Comparison of ENCODE assay signal across 9 cellular contexts in genomic region chr1:7785108-7785507, GRCh38. TPM values are rescaled to one million over a fixed set of nuclear protein-coding genes. Genes with fewer than 3 reads are reported as not detected.
A peak's percentile ranks its signal among the peaks of the same experiment; 100 is the strongest.
DNase-seq lines count a peak whose midpoint lies in the region; ATAC-seq, FAIRE-seq and TF ChIP-seq lines count a peak whose summit lies in the region.
"Had no signal": no experiment of that assay in that cellular context is flagged by ENCODE, and none has a peak within 500 bp of the region (broad histone marks: within the 10 kb centered on the region; RNA-seq: fewer than 3 reads in every experiment).

No MANE protein-coding gene starts in this region.

- H3K36me3 ChIP-seq in HepG2 (replicated peaks in 1 of 2; ENCODE audit: control insufficient read depth in 1 of 2, insufficient read depth in 2 of 2, low read length in 2 of 2) (peaks cover 0 to 17% of the 10 kb centered on the region in 2 experiments; a peak in 1 of 5 replicates), testis (ENCODE audit: low read depth, missing control alignments) (no peaks in the 10 kb centered on the region)

- H3K4me1 ChIP-seq in HepG2 (ENCODE audit: insufficient read depth, low read length) = peaks cover 17% of the 10 kb centered on the region
- peaks cover 14% of the 10 kb centered on the region for H3K4me1 ChIP-seq in testis

- no peak for DNase-seq in activated T-cell treated with anti-CD3 and anti-CD28 coated beads, Interleukin-2, amount 50 U/mL, for 4 hours
- no peak for DNase-seq in activated T-cell treated with anti-CD3 and anti-CD28 coated beads, Interleukin-2, amount 50 U/mL, for 72 hours
- no peak for DNase-seq in activated naive CD8-positive, alpha-beta T cell treated with anti-CD3 and anti-CD28 coated beads, Interleukin-2, amount 10 ng/mL, durations not matched to agents 7 days and 5 days
- DNase-seq in HepG2 (ENCODE audit: low spot score) = no peak
- DNase-seq in testis = no peak
- DNase-seq in T-helper 9 cell = no peak
- DNase-seq: NCI-H2029 treated with DMSO at 0.1 percent for 48 hours had no signal

- TF ChIP-seq CTCF in HepG2 (CRISPR knock-in tag; IDR thresholded peaks at IDR 0.05) (no peak), testis (IDR thresholded peaks at IDR 0.05) (no peak)

- no peaks in the 10 kb centered on the region for H3K27me3 ChIP-seq in HepG2 (ENCODE audit: control insufficient read depth in 1 of 2, insufficient read depth in 2 of 2, low read length in 2 of 2)
- H3K27me3 ChIP-seq in testis = no peaks in the 10 kb centered on the region

- H3K4me3 ChIP-seq in HepG2 (replicated peaks in 1 of 3; ENCODE audit: insufficient read depth in 1 of 3, low read depth in 2 of 3, low read length in 3 of 3) (no peak overlapping the region), testis (peak overlapping the region; percentile 66 to 68)

- H2AFZ ChIP-seq in HepG2 (ENCODE audit: low read length) = no peak overlapping the region

- peaks cover 25% of the 10 kb centered on the region for H3K4me1 Mint-ChIP-seq in activated T-cell treated with anti-CD3 and anti-CD28 coated beads, Interleukin-2, amount 50 U/mL, for 4 hours (ENCODE audit: low read depth)
- peaks cover 12% of the 10 kb centered on the region for H3K4me1 Mint-ChIP-seq in activated T-cell treated with anti-CD3 and anti-CD28 coated beads, Interleukin-2, amount 50 U/mL, for 72 hours (ENCODE audit: low read depth)
- peaks cover 23% of the 10 kb centered on the region for H3K4me1 Mint-ChIP-seq in activated naive CD8-positive, alpha-beta T cell treated with anti-CD3 and anti-CD28 coated beads, Interleukin-2, amount 10 ng/mL, durations not matched to agents 7 days and 5 days

- CTCF ChIA-PET in HepG2 (lab: Yijun Ruan, JAX; ENCODE audit: low intra/inter-chr PET ratio, low total read pairs) = no interaction called here

- H3K79me2 ChIP-seq in HepG2 (ENCODE audit: insufficient read depth, low read length) = no peaks in the 10 kb centered on the region

- WGBS in HepG2 (ENCODE audit: low lambda C conversion rate) = 84% methylated on average over 7 of the region's 7 CpGs
- WGBS in testis, 2 donors = 64 to 69% methylated on average over 7 of the region's 7 CpGs

- peaks cover 14% of the 10 kb centered on the region for H3K36me3 Mint-ChIP-seq in activated T-cell treated with anti-CD3 and anti-CD28 coated beads, Interleukin-2, amount 50 U/mL, for 4 hours (ENCODE audit: insufficient read depth)
- H3K36me3 Mint-ChIP-seq in activated T-cell treated with anti-CD3 and anti-CD28 coated beads, Interleukin-2, amount 50 U/mL, for 72 hours (ENCODE audit: insufficient read depth in 2 of 2) = peaks cover 2 to 9% of the 10 kb centered on the region in 2 donors
- H3K36me3 Mint-ChIP-seq in activated naive CD8-positive, alpha-beta T cell treated with anti-CD3 and anti-CD28 coated beads, Interleukin-2, amount 10 ng/mL, durations not matched to agents 7 days and 5 days = peaks cover 9% of the 10 kb centered on the region

- H3K27me3 Mint-ChIP-seq in activated T-cell treated with anti-CD3 and anti-CD28 coated beads, Interleukin-2, amount 50 U/mL, for 4 hours (ENCODE audit: low read depth) = no peaks in the 10 kb centered on the region
- H3K27me3 Mint-ChIP-seq in activated T-cell treated with anti-CD3 and anti-CD28 coated beads, Interleukin-2, amount 50 U/mL, for 72 hours (ENCODE audit: low read depth) = no peaks in the 10 kb centered on the region
- no peaks in the 10 kb centered on the region for H3K27me3 Mint-ChIP-seq in activated naive CD8-positive, alpha-beta T cell treated with anti-CD3 and anti-CD28 coated beads, Interleukin-2, amount 10 ng/mL, durations not matched to agents 7 days and 5 days

- H3K27ac ChIP-seq in HepG2 (ENCODE audit: extremely low read length, insufficient read depth, low read length) (peak overlapping the region; percentile 46), testis (peak overlapping the region; percentile 93 to 97)

- H3K4me2 ChIP-seq in HepG2 (ENCODE audit: low read depth, low read length) = no peak overlapping the region

- peaks cover 4% of the 10 kb centered on the region for H3K9me3 Mint-ChIP-seq in activated T-cell treated with anti-CD3 and anti-CD28 coated beads, Interleukin-2, amount 50 U/mL, for 4 hours
- H3K9me3 Mint-ChIP-seq in activated T-cell treated with anti-CD3 and anti-CD28 coated beads, Interleukin-2, amount 50 U/mL, for 72 hours = peaks cover 0 to 2% of the 10 kb centered on the region in 2 donors
- peaks cover 5% of the 10 kb centered on the region for H3K9me3 Mint-ChIP-seq in activated naive CD8-positive, alpha-beta T cell treated with anti-CD3 and anti-CD28 coated beads, Interleukin-2, amount 10 ng/mL, durations not matched to agents 7 days and 5 days

- POLR2A ChIA-PET in activated naive CD8-positive, alpha-beta T cell treated with anti-CD3 and anti-CD28 coated beads, Interleukin-2, amount 10 ng/mL, durations not matched to agents 7 days and 5 days (lab: Charles Lee) = no interaction called here
- POLR2A ChIA-PET in HepG2 (lab: Yijun Ruan, JAX) = no interaction called here

- in situ Hi-C loops in HepG2 (cut with HindIII; ENCODE audit: extremely low pct_ligation_motif_present, low pct_unique_long_range_greater_than_20kb) = no loop called here

- H3K4me3 Mint-ChIP-seq in activated T-cell treated with anti-CD3 and anti-CD28 coated beads, Interleukin-2, amount 50 U/mL, for 4 hours = peak overlapping the region; percentile 3
- peak overlapping the region in 1 of 2 donors; percentile 52 for H3K4me3 Mint-ChIP-seq in activated T-cell treated with anti-CD3 and anti-CD28 coated beads, Interleukin-2, amount 50 U/mL, for 72 hours
- H3K4me3 Mint-ChIP-seq in activated naive CD8-positive, alpha-beta T cell treated with anti-CD3 and anti-CD28 coated beads, Interleukin-2, amount 10 ng/mL, durations not matched to agents 7 days and 5 days = peak overlapping the region; percentile 26

- no peak for FAIRE-seq in HepG2 (lab: Jason Lieb, UNC)

- ATAC-seq in activated T-cell treated with anti-CD3 and anti-CD28 coated beads, Interleukin-2, amount 50 U/mL, for 4 hours = no peak
- no peak for ATAC-seq in activated T-cell treated with anti-CD3 and anti-CD28 coated beads, Interleukin-2, amount 50 U/mL, for 72 hours (replicated peaks in 1 of 2)
- ATAC-seq in activated naive CD8-positive, alpha-beta T cell treated with anti-CD3 and anti-CD28 coated beads, Interleukin-2, amount 10 ng/mL, durations not matched to agents 7 days and 5 days (ENCODE audit: low read depth) = no peak
- ATAC-seq in HepG2 (no peak), GM21737 (IDR thresholded peaks at IDR 0.05; ENCODE audit: unreplicated experiment) (no peak), GM21515 (IDR thresholded peaks at IDR 0.05; ENCODE audit: unreplicated experiment) (no peak)

- TF ChIP-seq POLR2A in HepG2 (IDR thresholded peaks at IDR 0.05; ENCODE audit: insufficient read depth in 1 of 2, low read depth in 2 of 2, low read length in 2 of 2) = no peak
- TF ChIP-seq POLR2A in testis (IDR thresholded peaks at IDR 0.05) = no peak

- no peak overlapping the region for H3K9ac ChIP-seq in HepG2 (ENCODE audit: insufficient read depth, low read depth, low read length)

- no TSS peak for BruUV-seq in HepG2 (replicated peaks; lab: Mats Ljungman, UMichigan)

- TF ChIP-seq RAD21 in HepG2 (CRISPR knock-in tag; IDR thresholded peaks at IDR 0.05) = no peak

- no peaks in the 10 kb centered on the region for H4K20me1 ChIP-seq in HepG2 (ENCODE audit: insufficient read depth, low read length)

- peaks cover 5% of the 10 kb centered on the region for H3K9me3 ChIP-seq in HepG2 (ENCODE audit: low read length)
- H3K9me3 ChIP-seq in testis = no peaks in the 10 kb centered on the region

- H3K27ac Mint-ChIP-seq in activated T-cell treated with anti-CD3 and anti-CD28 coated beads, Interleukin-2, amount 50 U/mL, for 72 hours = no peak overlapping the region
- H3K27ac Mint-ChIP-seq in activated naive CD8-positive, alpha-beta T cell treated with anti-CD3 and anti-CD28 coated beads, Interleukin-2, amount 10 ng/mL, durations not matched to agents 7 days and 5 days = no peak overlapping the region

- no peak for TF ChIP-seq EP300 in HepG2 (IDR thresholded peaks at IDR 0.05; ENCODE audit: low read depth in 2 of 2, low read length in 2 of 2)
- TF ChIP-seq EP300 in HepG2 (CRISPR knock-in tag; IDR thresholded peaks at IDR 0.05; ENCODE audit: borderline replicate concordance) = no peak

- intact Hi-C loops in HepG2 (cut with micrococcal nuclease; ENCODE audit: unreplicated experiment) = no loop called here
- intact Hi-C loops in testis (cut with DNase I; ENCODE audit: low total_unique reads) = no loop called here

RNA-seq across cellular contexts. Expression of gene PER3, which starts 1.0 kb away (rescaled TPM):
- 1 to 10 TPM; 3.8 to 5.4 (median 4.3) TPM for total RNA-seq in activated T-cell treated with anti-CD3 and anti-CD28 coated beads, Interleukin-2, amount 50 U/mL, for 4 hours
- total RNA-seq in activated T-cell treated with anti-CD3 and anti-CD28 coated beads, Interleukin-2, amount 50 U/mL, for 72 hours = 1 to 10 TPM; 1.2 to 1.3 TPM
- 1 to 10 TPM; 3.3 to 3.6 TPM for total RNA-seq in activated naive CD8-positive, alpha-beta T cell treated with anti-CD3 and anti-CD28 coated beads, Interleukin-2, amount 10 ng/mL, durations not matched to agents 7 days and 5 days
- total RNA-seq in HepG2 (2016; rRNA removed; fragmentation: Illumina TruSeq; extraction: Trizol) (3.0 and 3.3 TPM in 2 replicates), testis (10 to 100 TPM; 32.7 to 40.8 TPM)
- total RNA-seq in HepG2 (2016; cell fraction: cytosol; rRNA removed; fragmentation: Illumina TruSeq; extraction: Trizol; ENCODE audit: low read depth) = 1.1 and 1.2 TPM in 2 replicates
- total RNA-seq in HepG2 (2016; cell fraction: insoluble cytoplasmic fraction; rRNA removed; fragmentation: Illumina TruSeq; extraction: Trizol) = 2.8 and 3.0 TPM in 2 replicates
- 2.3 and 3.0 TPM in 2 replicates for total RNA-seq in HepG2 (2016; cell fraction: membrane; rRNA removed; fragmentation: Illumina TruSeq; extraction: Trizol)
- total RNA-seq in HepG2 (2016; cell fraction: nucleus; rRNA removed; fragmentation: Illumina TruSeq; extraction: Trizol) = 4.0 and 5.0 TPM in 2 replicates
- polyA plus RNA-seq in HepG2 (2011; rRNA removed) (5.3 and 6.0 TPM in 2 replicates), testis (ENCODE audit: insufficient read depth, low read depth, low replicate concordance) (15.4 TPM)
- 2.6 and 3.0 TPM in 2 replicates for polyA plus RNA-seq in HepG2 (2011; cell fraction: cytosol; rRNA removed)
- 6.4 and 8.2 TPM in 2 replicates for polyA plus RNA-seq in HepG2 (2011; cell fraction: nucleus; rRNA removed)
- 2.7 TPM in 2 replicates for polyA plus RNA-seq in HepG2 (2012)
- 0.69 and 0.78 TPM in 2 replicates for polyA plus RNA-seq in HepG2 (2016; cell fraction: cytosol; fragmentation: Illumina TruSeq; extraction: Trizol; ENCODE audit: low read depth)
- polyA plus RNA-seq in HepG2 (2016; cell fraction: insoluble cytoplasmic fraction; fragmentation: Illumina TruSeq; extraction: Trizol; ENCODE audit: low read depth) = 2.9 and 3.3 TPM in 2 replicates
- 1.3 and 1.5 TPM in 2 replicates for polyA plus RNA-seq in HepG2 (2016; cell fraction: membrane; fragmentation: Illumina TruSeq; extraction: Trizol; ENCODE audit: low read depth)
- 8.9 and 10.2 TPM in 2 replicates for polyA plus RNA-seq in HepG2 (2016; cell fraction: nucleus; fragmentation: Illumina TruSeq; extraction: Trizol; ENCODE audit: insufficient read depth, low read depth)
- polyA minus RNA-seq in HepG2 (2011; rRNA and poly(A)+ RNA removed; ENCODE audit: low replicate concordance) = 2.5 and 9.5 TPM in 2 replicates
- 2.4 and 4.8 TPM in 2 replicates for polyA minus RNA-seq in HepG2 (2011; cell fraction: cytosol; rRNA and poly(A)+ RNA removed)
- 11.1 and 12.4 TPM in 2 replicates for polyA minus RNA-seq in HepG2 (2011; cell fraction: nucleus; rRNA and poly(A)+ RNA removed)

RNA-seq across cellular contexts. Expression of gene VAMP3, which starts 14.0 kb away (rescaled TPM):
- total RNA-seq in activated T-cell treated with anti-CD3 and anti-CD28 coated beads, Interleukin-2, amount 50 U/mL, for 4 hours = 10 to 100 TPM; 17.6 to 21.7 (median 20.2) TPM
- 10 to 100 TPM; 19.7 to 21.7 TPM for total RNA-seq in activated T-cell treated with anti-CD3 and anti-CD28 coated beads, Interleukin-2, amount 50 U/mL, for 72 hours
- 10 to 100 TPM; 44.7 to 51.3 TPM for total RNA-seq in activated naive CD8-positive, alpha-beta T cell treated with anti-CD3 and anti-CD28 coated beads, Interleukin-2, amount 10 ng/mL, durations not matched to agents 7 days and 5 days
- total RNA-seq in HepG2 (2016; rRNA removed; fragmentation: Illumina TruSeq; extraction: Trizol) (75.3 and 102 TPM in 2 replicates), testis (10 to 100 TPM; 77.3 to 99.5 TPM)
- total RNA-seq in HepG2 (2016; cell fraction: cytosol; rRNA removed; fragmentation: Illumina TruSeq; extraction: Trizol; ENCODE audit: low read depth) = 16.6 and 20.3 TPM in 2 replicates
- total RNA-seq in HepG2 (2016; cell fraction: insoluble cytoplasmic fraction; rRNA removed; fragmentation: Illumina TruSeq; extraction: Trizol) = 73.2 and 109 TPM in 2 replicates
- 75.9 and 77.4 TPM in 2 replicates for total RNA-seq in HepG2 (2016; cell fraction: membrane; rRNA removed; fragmentation: Illumina TruSeq; extraction: Trizol)
- total RNA-seq in HepG2 (2016; cell fraction: nucleus; rRNA removed; fragmentation: Illumina TruSeq; extraction: Trizol) = 43.2 and 44.6 TPM in 2 replicates
- polyA plus RNA-seq in HepG2 (2011; rRNA removed) (75.8 and 88.7 TPM in 2 replicates), testis (ENCODE audit: insufficient read depth, low read depth, low replicate concordance) (95.5 TPM)
- polyA plus RNA-seq in HepG2 (2011; cell fraction: cytosol; rRNA removed) = 43.2 and 66.5 TPM in 2 replicates
- 21.8 and 31.6 TPM in 2 replicates for polyA plus RNA-seq in HepG2 (2011; cell fraction: nucleus; rRNA removed)
- polyA plus RNA-seq in HepG2 (2012) = 52.3 and 54.8 TPM in 2 replicates
- 18.0 and 18.9 TPM in 2 replicates for polyA plus RNA-seq in HepG2 (2016; cell fraction: cytosol; fragmentation: Illumina TruSeq; extraction: Trizol; ENCODE audit: low read depth)
- polyA plus RNA-seq in HepG2 (2016; cell fraction: insoluble cytoplasmic fraction; fragmentation: Illumina TruSeq; extraction: Trizol; ENCODE audit: low read depth) = 147 and 152 TPM in 2 replicates
- polyA plus RNA-seq in HepG2 (2016; cell fraction: membrane; fragmentation: Illumina TruSeq; extraction: Trizol; ENCODE audit: low read depth) = 70.8 and 73.6 TPM in 2 replicates
- 75.8 and 78.8 TPM in 2 replicates for polyA plus RNA-seq in HepG2 (2016; cell fraction: nucleus; fragmentation: Illumina TruSeq; extraction: Trizol; ENCODE audit: insufficient read depth, low read depth)
- 29.0 and 31.6 TPM in 2 replicates for polyA minus RNA-seq in HepG2 (2011; rRNA and poly(A)+ RNA removed; ENCODE audit: low replicate concordance)
- polyA minus RNA-seq in HepG2 (2011; cell fraction: cytosol; rRNA and poly(A)+ RNA removed) = 34.5 and 42.2 TPM in 2 replicates
- 20.9 and 32.9 TPM in 2 replicates for polyA minus RNA-seq in HepG2 (2011; cell fraction: nucleus; rRNA and poly(A)+ RNA removed)

Comparison
In these comparisons a context has a peak if more than half of its experiments do, and no peak if none do; other contexts are left out.
1. H3K4me3 ChIP-seq: peak in testis (2 of 2); none in HepG2 (0 of 3).